ENCODE assay signal across 18 cellular contexts in the genomic region with DNA sequence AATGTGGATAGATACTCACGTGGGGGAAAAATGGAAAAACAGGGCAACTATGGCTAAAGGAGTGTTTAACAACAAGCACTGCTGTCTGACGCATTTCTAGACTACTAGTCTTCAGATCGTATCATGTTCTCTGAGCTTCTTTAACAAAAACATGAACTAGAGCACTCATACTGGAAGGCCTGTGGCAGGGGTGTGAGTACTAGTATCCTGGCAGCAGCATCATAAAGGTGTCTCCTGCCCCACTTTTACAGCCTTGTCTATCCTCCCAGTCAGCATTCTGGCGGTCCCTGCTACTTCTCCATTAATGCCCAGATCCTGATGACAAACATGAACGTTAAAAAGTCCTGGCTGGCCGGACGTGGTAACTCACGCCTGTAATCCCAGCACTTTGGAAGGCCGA. TPM values are rescaled to one million over a fixed set of nuclear protein-coding genes. Genes with fewer than 3 reads are reported as not detected.
DNase-seq lines count a peak whose midpoint lies in the region; ATAC-seq, FAIRE-seq and TF ChIP-seq lines count a peak whose summit lies in the region.
"Had no signal": no experiment of that assay in that cellular context is flagged by ENCODE, and none has a peak within 500 bp of the region (broad histone marks: within the 10 kb centered on the region; RNA-seq: fewer than 3 reads in every experiment).

No MANE protein-coding gene starts in this region.

- WGBS in GM12878 (ENCODE audit: insufficient coverage, insufficient replicate concordance, low lambda C conversion rate, missing lambda C conversion rate): 18% methylated on average over 9 of the region's 9 CpGs

- TF ChIP-seq POLR2A in GM12878 (IDR thresholded peaks at IDR 0.05; ENCODE audit: low read depth, low read length): no peak

- peaks cover 32% of the 10 kb centered on the region for H3K4me1 ChIP-seq in GM12878 (ENCODE audit: control insufficient read depth, insufficient read depth, low read length)

- intact Hi-C loops in GM12878 (cut with micrococcal nuclease; ENCODE audit: unreplicated experiment): no loop called here

- no peak overlapping the region for H3K27ac ChIP-seq in GM12878 (ENCODE audit: control insufficient read depth, insufficient read depth)
- H3K27ac ChIP-seq: RWPE1 had no signal

- H3K9ac ChIP-seq in GM12878 (ENCODE audit: control insufficient read depth, insufficient read depth, low read length): no peak overlapping the region

- peaks cover 0 to 7% of the 10 kb centered on the region in 2 experiments; a peak in 3 of 4 replicates for H3K27me3 ChIP-seq in GM12878 (replicated peaks in 1 of 2; ENCODE audit: control insufficient read depth in 2 of 2, insufficient read depth in 2 of 2, low read length in 1 of 2)
- H3K27me3 ChIP-seq: BE2C had no signal

- in situ Hi-C loops in GM12878 (cut with MboI): no loop called here

- FAIRE-seq in GM12878 (lab: Jason Lieb, UNC): no peak
- FAIRE-seq: G401.6, H1, K562 had no signal

- POLR2A ChIA-PET in GM12878 (lab: Charles Lee): no interaction called here

- DNase-seq in activated naive CD4-positive, alpha-beta T cell treated with Interleukin-2 at 50 U/mL for 16 hours: peak; percentile 13
- DNase-seq in activated naive CD4-positive, alpha-beta T cell (lab: John Stamatoyannopoulos, UW): no peak
- DNase-seq in GM12878 (ENCODE audit: low read depth, low spot score) (no peak), NCI-H774 (lab: John Stamatoyannopoulos, UW) (no peak)
- DNase-seq: BE2C; CD4-positive, alpha-beta memory T cell; DMS79 treated with DMSO at 0.1 percent for 48 hours; NCI-H1092; NCI-H2107; NCI-H226; NCI-H526 had no signal

- no peaks in the 10 kb centered on the region for H4K20me1 ChIP-seq in GM12878 (ENCODE audit: control insufficient read depth, insufficient read depth)

- TF ChIP-seq RAD21 in GM12878 (IDR thresholded peaks at IDR 0.05; ENCODE audit: insufficient read depth, low read depth, low read length): no peak

- no peaks in the 10 kb centered on the region for H3K79me2 ChIP-seq in GM12878 (ENCODE audit: control insufficient read depth, insufficient read depth, low read length)

- SMC1A ChIA-PET in GM12878 (lab: Charles Lee; ENCODE audit: uncharacterized antibody, unreplicated experiment): no interaction called here

- no peaks in the 10 kb centered on the region; the same call in 1 of the 3 replicates for H3K9me3 ChIP-seq in GM12878 (replicated peaks; ENCODE audit: control insufficient read depth, insufficient read depth, low read length)
- H3K9me3 ChIP-seq: BE2C had no signal

- no peaks in the 10 kb centered on the region for H3K36me3 ChIP-seq in GM12878 (ENCODE audit: control insufficient read depth in 2 of 2, insufficient read depth in 2 of 2, low read length in 1 of 2)
- H3K36me3 ChIP-seq: BE2C had no signal

- H3K4me2 ChIP-seq in GM12878 (ENCODE audit: control insufficient read depth, insufficient read depth): no peak overlapping the region

- TF ChIP-seq CTCF in GM12878 (IDR thresholded peaks at IDR 0.05 in 2 of 3, conservative IDR thresholded peaks at IDR 0.05 in 1 of 3; ENCODE audit: control insufficient read depth in 2 of 3, extremely low read depth in 1 of 3, insufficient read depth in 1 of 3, low read depth in 3 of 3, low read length in 3 of 3): no peak

- no peak overlapping the region for H2AFZ ChIP-seq in GM12878 (ENCODE audit: control insufficient read depth, low read depth, low read length)

- RAD21 ChIA-PET in GM12878 (lab: Charles Lee; ENCODE audit: unreplicated experiment): no interaction called here

- TF ChIP-seq EP300 in GM12878 (IDR thresholded peaks at IDR 0.05; ENCODE audit: borderline replicate concordance in 1 of 2, control insufficient read depth in 1 of 2, low read depth in 2 of 2, low read length in 2 of 2): no peak

- CTCF ChIA-PET in GM12878 (lab: Yijun Ruan, JAX): no interaction called here

- BruUV-seq in GM12878 (replicated peaks; lab: Mats Ljungman, UMichigan): no TSS peak

- ATAC-seq in GM18520 (IDR thresholded peaks at IDR 0.05; ENCODE audit: unreplicated experiment) (peak; percentile 44), GM19351 (IDR thresholded peaks at IDR 0.05; ENCODE audit: unreplicated experiment) (peak; percentile 45), GM12878 (no peak), GM18861 (IDR thresholded peaks at IDR 0.05; ENCODE audit: unreplicated experiment) (no peak)
- ATAC-seq: K562 had no signal

- H3K4me3 ChIP-seq in GM12878: no peak overlapping the region
- H3K4me3 ChIP-seq: K562 had no signal

TF ChIP-seq in GM12878, 131 proteins besides CTCF, POLR2A, EP300 and RAD21:
- TF ChIP-seq JUNB (IDR thresholded peaks at IDR 0.05) (0 out of 2 replicates have a peak, but pooled peaks have one; percentile 2), YY1 (IDR thresholded peaks at IDR 0.05; ENCODE audit: low read depth, low read length) (no peak), IRF4 (IDR thresholded peaks at IDR 0.05; ENCODE audit: low read depth, low read length) (0 out of 2 replicates have a peak, but pooled peaks have one; percentile 19), MEF2B (IDR thresholded peaks at IDR 0.05; ENCODE audit: partially characterized antibody, poor library complexity, severe bottlenecking) (no peak)

RNA-seq across cellular contexts. Expression of gene FMN1, which starts 4.0 kb away (rescaled TPM):
- total RNA-seq in GM12878 (2013; cell fraction: nucleolus; rRNA removed): 11.1 and 13.2 TPM in 2 replicates
- total RNA-seq in GM12878 (2014; rRNA removed): 0.06 and 0.11 TPM in 2 replicates
- 0.05 and 0.09 TPM in 2 replicates for total RNA-seq in GM12878 (2014; rRNA removed; fragmentation: Illumina TruSeq; extraction: Trizol)
- total RNA-seq in GM12878 (2021): 0.05 TPM in 2 replicates
- polyA plus RNA-seq in GM12878 (2011; ENCODE audit: low read depth): 0.38 TPM
- 0.12 and 0.16 TPM in 2 replicates for polyA plus RNA-seq in GM12878 (2011; rRNA removed)
- 0.01 TPM in 1 of 2 replicates, not detected in the other for polyA plus RNA-seq in GM12878 (2011; cell fraction: cytosol; rRNA removed)
- polyA plus RNA-seq in GM12878 (2011; cell fraction: nucleus; rRNA removed): 0.07 and 0.19 TPM in 2 replicates
- polyA plus RNA-seq in GM12878 (2012): 0.13 and 0.24 TPM in 2 replicates
- 0.07 TPM in 1 of 2 replicates, not detected in the other for polyA plus RNA-seq in GM12878 (2014; fragmentation: Illumina TruSeq; extraction: Trizol)
- not detected for polyA plus RNA-seq in GM12878 (2014; fragmentation: Nextera tagmentation; extraction: Ambion mirVana)
- 0.01 and 0.08 TPM in 2 replicates for polyA plus RNA-seq in GM12878 (2014; rRNA removed)
- not detected for polyA plus RNA-seq in GM12878 (2016; fragmentation: Nextera tagmentation; extraction: Ambion mirVana)
- 0.37 and 0.93 TPM in 2 replicates for polyA minus RNA-seq in GM12878 (2011; rRNA and poly(A)+ RNA removed)
- polyA minus RNA-seq in GM12878 (2011; cell fraction: cytosol; rRNA and poly(A)+ RNA removed): not detected in 2 replicates
- 0.10 and 0.36 TPM in 2 replicates for polyA minus RNA-seq in GM12878 (2011; cell fraction: nucleus; rRNA and poly(A)+ RNA removed)

Comparison
In these comparisons a context has a peak if more than half of its experiments do, and no peak if none do; other contexts are left out.
1. ATAC-seq: peak in GM18520 (single experiment) and GM19351 (single experiment); none in GM12878 (single experiment) and GM18861 (single experiment).